7 cellular contexts compared by ENCODE assay signal in the genomic region with DNA sequence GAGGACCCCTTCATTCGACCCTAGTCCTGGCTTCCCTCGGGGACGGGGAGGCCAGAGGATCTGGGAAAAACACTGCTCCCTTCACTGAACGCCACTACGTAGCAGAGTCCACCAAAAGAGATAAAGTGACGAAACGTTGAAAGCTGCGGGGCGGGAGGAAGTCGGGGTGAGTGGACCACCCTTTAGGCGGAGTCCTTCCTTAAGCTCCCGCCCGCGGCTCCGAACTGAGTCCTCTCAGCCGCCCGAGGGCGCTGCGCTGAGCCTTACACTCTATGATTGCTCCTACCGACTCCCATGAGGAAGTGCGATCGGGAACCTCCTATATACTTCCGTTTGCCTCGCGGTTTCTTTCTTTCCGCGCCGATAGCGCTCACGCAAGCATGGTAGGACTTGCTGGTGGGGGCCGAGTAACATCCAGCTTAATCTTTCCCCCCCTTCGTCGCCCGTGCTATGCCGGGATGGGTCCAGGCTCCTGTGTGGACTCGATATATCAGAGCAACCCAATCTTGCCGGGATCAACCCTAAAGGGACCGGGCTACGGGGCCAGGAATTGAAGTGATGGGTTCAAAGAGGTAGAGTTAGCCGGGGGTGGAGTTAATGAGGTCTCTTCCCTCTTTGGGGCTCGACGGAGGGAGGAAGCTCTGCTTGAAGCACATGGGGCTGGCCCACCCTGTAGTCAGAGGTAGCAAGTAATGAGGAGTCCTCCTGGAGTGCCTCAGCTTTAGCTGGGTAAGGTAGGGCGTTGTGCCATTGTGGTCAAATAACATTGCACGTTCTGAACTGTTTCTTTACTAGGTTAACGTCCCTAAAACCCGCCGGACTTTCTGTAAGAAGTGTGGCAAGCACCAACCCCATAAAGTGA. TPM values are rescaled to one million over a fixed set of nuclear protein-coding genes. Genes with fewer than 3 reads are reported as not detected.
A peak's percentile ranks its signal among the peaks of the same experiment; 100 is the strongest.
DNase-seq lines count a peak whose midpoint lies in the region; ATAC-seq, FAIRE-seq and TF ChIP-seq lines count a peak whose summit lies in the region.

A gene (plus strand): TSS at position 348 of the 862 bp plus-strand sequence. CDS start 33 bp downstream, at position 381.

- H3K9me3 ChIP-seq in gastrocnemius medialis, result no peaks in the 10 kb centered on the region

- H3K27me3 ChIP-seq in gastrocnemius medialis, result no peaks in the 10 kb centered on the region

- peak; percentile 80 for TF ChIP-seq CTCF in astrocyte of the spinal cord (IDR thresholded peaks at IDR 0.05; ENCODE audit: low read depth, low read length)
- TF ChIP-seq CTCF in gastrocnemius medialis (IDR thresholded peaks at IDR 0.05 in 4 of 5, conservative IDR thresholded peaks at IDR 0.05 in 1 of 5), result peak; percentile 43 to 75 (median 55)

- H3K4me1 ChIP-seq in gastrocnemius medialis, result no peaks in the 10 kb centered on the region

- H3K4me3 ChIP-seq in astrocyte of the spinal cord (ENCODE audit: low read depth, low read length), result peak within 1 kb of the TSS; percentile 80
- H3K4me3 ChIP-seq in gastrocnemius medialis, result peak within 1 kb of the TSS; percentile 65 to 73 (median 70)

- TF ChIP-seq POLR2A in gastrocnemius medialis (IDR thresholded peaks at IDR 0.05), result peak; percentile 86 to 87

- intact Hi-C loops in gastrocnemius medialis (cut with DNase I; ENCODE audit: low total_unique reads), result loop anchor here (1.0 to 2.0 kb wide), 2 partner anchors 18 to 42 kb away; a partner anchor contains a TSS

- in situ Hi-C loops in astrocyte of the spinal cord (cut with HindIII; ENCODE audit: low sequenced_read_pairs), result no loop called here
- in situ Hi-C loops in gastrocnemius medialis (cut with MboI; ENCODE audit: low sequenced_read_pairs in 4 of 4), result no loop called here

- DNase-seq in GM18507 (ENCODE audit: extremely low spot score, insufficient read length, low read depth) (peak; percentile 44), NCI-H2029 treated with DMSO at 0.1 percent for 48 hours (lab: John Stamatoyannopoulos, UW) (peak; percentile 52), T-helper 9 cell (peak; percentile 63), astrocyte of the spinal cord (ENCODE audit: low read depth, low spot score) (peak; percentile 93), iPS DF 4.7 (ENCODE audit: extremely low read depth, low spot score) (peak; percentile 64), gastrocnemius medialis (peak; percentile 71 to 82)

- peak; percentile 95 for FAIRE-seq in GM18507 (lab: Jason Lieb, UNC)

- H3K27ac ChIP-seq in gastrocnemius medialis, result peak within 1 kb of the TSS; percentile 78 to 89 (median 81)

- ATAC-seq in HG03025 (IDR thresholded peaks at IDR 0.05; ENCODE audit: low FRiP score, unreplicated experiment) (peak; percentile 68), gastrocnemius medialis (peak; percentile 99)

- H3K36me3 ChIP-seq in gastrocnemius medialis, result peaks cover 0 to 3% of the 10 kb centered on the region in 2 donors

RNA-seq across cellular contexts. Expression of the gene that starts here (rescaled TPM):
- total RNA-seq in gastrocnemius medialis, result 1,000 to 10,000 TPM in 3 of 4 donors, 100 to 1,000 TPM in 1; 627 to 1,470 (median 1,100) TPM

Comparison
In these comparisons a context has a peak if more than half of its experiments do, and no peak if none do; other contexts are left out.
1. Peak in every context shown above with its lines: DNase-seq, ATAC-seq, H3K4me3 ChIP-seq and H3K27ac ChIP-seq.